Comparison of ENCODE assay signal across 8 cellular contexts in genomic region chr11:45804806-45805304, GRCh38. TPM values are rescaled to one million over a fixed set of nuclear protein-coding genes. Genes with fewer than 3 reads are reported as not detected.
A peak's percentile ranks its signal among the peaks of the same experiment; 100 is the strongest.
DNase-seq lines count a peak whose midpoint lies in the region; ATAC-seq and TF ChIP-seq lines count a peak whose summit lies in the region.

SLC35C1 (plus strand) TSS chr11:45805149; CDS start chr11:45805802, 653 bp downstream.

- TF ChIP-seq CTCF in Peyer's patch (IDR thresholded peaks at IDR 0.05) (peak in 3 of 6 experiments; percentile 5 to 16 (median 10)), esophagus muscularis mucosa (IDR thresholded peaks at IDR 0.05) (peak in 1 of 3 experiments; percentile 28)

- H3K27me3 ChIP-seq in Peyer's patch (no peaks in the 10 kb centered on the region), esophagus muscularis mucosa (no peaks in the 10 kb centered on the region)

- no peaks in the 10 kb centered on the region for H3K27me3 Mint-ChIP-seq in activated T-cell treated with anti-CD3 and anti-CD28 coated beads, Interleukin-2, amount 50 U/mL, for 72 hours (ENCODE audit: low read depth)
- no peaks in the 10 kb centered on the region for H3K27me3 Mint-ChIP-seq in naive B cell
- no peaks in the 10 kb centered on the region for H3K27me3 Mint-ChIP-seq in stimulated activated memory B cell treated with anti-CD40 and anti-IgM and Interleukin-4, amounts not matched to agents 10 μg/mL and 1 μg/mL and 100 μg/mL, for 72 hours

- TF ChIP-seq POLR2A in Peyer's patch (IDR thresholded peaks at IDR 0.05) (peak; percentile 86 to 97), esophagus muscularis mucosa (IDR thresholded peaks at IDR 0.05; ENCODE audit: low read depth) (peak; percentile 61)

- H3K9me3 Mint-ChIP-seq in activated T-cell treated with anti-CD3 and anti-CD28 coated beads, Interleukin-2, amount 50 U/mL, for 72 hours = peaks cover 0 to 2% of the 10 kb centered on the region in 2 donors
- peaks cover 0 to 3% (median 0%) of the 10 kb centered on the region in 7 donors for H3K9me3 Mint-ChIP-seq in naive B cell
- no peaks in the 10 kb centered on the region for H3K9me3 Mint-ChIP-seq in stimulated activated memory B cell treated with anti-CD40 and anti-IgM and Interleukin-4, amounts not matched to agents 10 μg/mL and 1 μg/mL and 100 μg/mL, for 72 hours

- H3K27ac Mint-ChIP-seq in activated T-cell treated with anti-CD3 and anti-CD28 coated beads, Interleukin-2, amount 50 U/mL, for 72 hours = peak within 1 kb of the TSS; percentile 89
- H3K27ac Mint-ChIP-seq in naive B cell = peak within 1 kb of the TSS; percentile 65 to 98 (median 94)
- H3K27ac Mint-ChIP-seq in stimulated activated memory B cell treated with anti-CD40 and anti-IgM and Interleukin-4, amounts not matched to agents 10 μg/mL and 1 μg/mL and 100 μg/mL, for 72 hours = peak within 1 kb of the TSS; percentile 95

- no peak for TF ChIP-seq EP300 in esophagus muscularis mucosa (IDR thresholded peaks at IDR 0.05)

- H3K36me3 Mint-ChIP-seq in activated T-cell treated with anti-CD3 and anti-CD28 coated beads, Interleukin-2, amount 50 U/mL, for 72 hours (ENCODE audit: insufficient read depth in 2 of 2) = peaks cover 1 to 2% of the 10 kb centered on the region in 2 donors
- H3K36me3 Mint-ChIP-seq in naive B cell = no peaks in the 10 kb centered on the region
- H3K36me3 Mint-ChIP-seq in stimulated activated memory B cell treated with anti-CD40 and anti-IgM and Interleukin-4, amounts not matched to agents 10 μg/mL and 1 μg/mL and 100 μg/mL, for 72 hours = peaks cover 17% of the 10 kb centered on the region

- peak within 1 kb of the TSS; percentile 90 to 95 for H3K4me3 Mint-ChIP-seq in activated T-cell treated with anti-CD3 and anti-CD28 coated beads, Interleukin-2, amount 50 U/mL, for 72 hours
- peak within 1 kb of the TSS; percentile 91 to 98 (median 94) for H3K4me3 Mint-ChIP-seq in naive B cell
- peak within 1 kb of the TSS; percentile 100 for H3K4me3 Mint-ChIP-seq in stimulated activated memory B cell treated with anti-CD40 and anti-IgM and Interleukin-4, amounts not matched to agents 10 μg/mL and 1 μg/mL and 100 μg/mL, for 72 hours

- peaks cover 36% of the 10 kb centered on the region for H3K4me1 Mint-ChIP-seq in activated T-cell treated with anti-CD3 and anti-CD28 coated beads, Interleukin-2, amount 50 U/mL, for 72 hours (ENCODE audit: low read depth)
- H3K4me1 Mint-ChIP-seq in naive B cell = peaks cover 41 to 45% (median 45%) of the 10 kb centered on the region in 3 donors
- peaks cover 44% of the 10 kb centered on the region for H3K4me1 Mint-ChIP-seq in stimulated activated memory B cell treated with anti-CD40 and anti-IgM and Interleukin-4, amounts not matched to agents 10 μg/mL and 1 μg/mL and 100 μg/mL, for 72 hours

- in situ Hi-C loops in KBM-7 (cut with MboI; ENCODE audit: low pct_unique_long_range_greater_than_20kb, low sequenced_read_pairs) = no loop called here

- H3K36me3 ChIP-seq in Peyer's patch (peaks cover 0 to 8% (median 0%) of the 10 kb centered on the region in 3 donors), esophagus muscularis mucosa (peaks cover 0 to 23% (median 15%) of the 10 kb centered on the region in 4 donors)

- H3K27ac ChIP-seq in Peyer's patch = peak within 1 kb of the TSS; percentile 84 to 98 (median 92)
- peak within 1 kb of the TSS; percentile 86 to 94 (median 93) for H3K27ac ChIP-seq in esophagus muscularis mucosa (replicated peaks in 1 of 4)

- intact Hi-C loops in esophagus muscularis mucosa (cut with DNase I) = loop anchor here (5.0 kb wide), 1 partner anchor 37 kb away; no protein-coding TSS in a partner anchor

- H3K9me3 ChIP-seq in Peyer's patch = no peaks in the 10 kb centered on the region
- H3K9me3 ChIP-seq in esophagus muscularis mucosa = no peaks in the 10 kb centered on the region

- peak; percentile 81 for DNase-seq in DMS79 (lab: John Stamatoyannopoulos, UW)
- DNase-seq in KBM-7 = peak; percentile 93
- peak; percentile 97 to 99 (median 99) for DNase-seq in Peyer's patch
- DNase-seq in activated T-cell treated with anti-CD3 and anti-CD28 coated beads, Interleukin-2, amount 50 U/mL, for 72 hours = peak; percentile 98
- DNase-seq in esophagus muscularis mucosa (ENCODE audit: extremely low spot score) = peak; percentile 98
- peak; percentile 93 for DNase-seq in naive B cell

- 3% methylated on average over 5 of the region's 45 CpGs for WGBS in esophagus muscularis mucosa

- ATAC-seq in GM21717 (IDR thresholded peaks at IDR 0.05; ENCODE audit: unreplicated experiment) (peak; percentile 94), naive B cell (ENCODE audit: low read depth in 2 of 2) (peak; percentile 92 to 93)
- ATAC-seq in activated T-cell treated with anti-CD3 and anti-CD28 coated beads, Interleukin-2, amount 50 U/mL, for 72 hours (replicated peaks in 1 of 2) = peak; percentile 94 to 96
- ATAC-seq in stimulated activated memory B cell treated with anti-CD40 and anti-IgM and Interleukin-4, amounts not matched to agents 10 μg/mL and 1 μg/mL and 100 μg/mL, for 72 hours = peak; percentile 98

- peaks cover 4 to 46% (median 19%) of the 10 kb centered on the region in 4 donors for H3K4me1 ChIP-seq in Peyer's patch
- peaks cover 28 to 51% (median 44%) of the 10 kb centered on the region in 4 donors for H3K4me1 ChIP-seq in esophagus muscularis mucosa

- peak within 1 kb of the TSS; percentile 60 to 83 (median 70) for H3K4me3 ChIP-seq in Peyer's patch
- H3K4me3 ChIP-seq in esophagus muscularis mucosa = peak within 1 kb of the TSS; percentile 78 to 90 (median 86)

RNA-seq across cellular contexts. Expression of gene SLC35C1, which starts in this region (rescaled TPM):
- total RNA-seq in Peyer's patch = 10 to 100 TPM; 24.8 to 68.8 (median 62.0) TPM
- total RNA-seq in activated T-cell treated with anti-CD3 and anti-CD28 coated beads, Interleukin-2, amount 50 U/mL, for 72 hours = 10 to 100 TPM; 12.0 to 15.1 TPM
- total RNA-seq in esophagus muscularis mucosa = 10 to 100 TPM in 3 of 4 donors, 1 to 10 TPM in 1; 9.6 to 18.0 (median 13.1) TPM
- 1 to 10 TPM; 3.3 to 7.6 (median 5.7) TPM for polyA plus RNA-seq in naive B cell (ENCODE audit: low read depth in 6 of 6)

Comparison
In these comparisons a context has a peak if more than half of its experiments do, and no peak if none do; other contexts are left out.
1. Peak in every context shown above with its lines: DNase-seq, ATAC-seq, H3K4me3 ChIP-seq and H3K27ac ChIP-seq.